4 cellular contexts compared by ENCODE assay signal in genomic region chr10:26398353-26398752, GRCh38. TPM values are rescaled to one million over a fixed set of nuclear protein-coding genes. Genes with fewer than 3 reads are reported as not detected.
"Had no signal": no experiment of that assay in that cellular context is flagged by ENCODE, and none has a peak within 500 bp of the region (broad histone marks: within the 10 kb centered on the region; RNA-seq: fewer than 3 reads in every experiment).

No MANE protein-coding gene starts in this region.

RNA-seq across cellular contexts. Expression of gene APBB1IP, which starts 39.8 kb away (rescaled TPM):
- total RNA-seq: ascending aorta, bronchial epithelial cell, cardiac muscle cell, chondrocyte had no signal
- polyA plus RNA-seq: cardiac muscle cell had no signal
